ENCODE assay signal across 21 cellular contexts in the genomic region with DNA sequence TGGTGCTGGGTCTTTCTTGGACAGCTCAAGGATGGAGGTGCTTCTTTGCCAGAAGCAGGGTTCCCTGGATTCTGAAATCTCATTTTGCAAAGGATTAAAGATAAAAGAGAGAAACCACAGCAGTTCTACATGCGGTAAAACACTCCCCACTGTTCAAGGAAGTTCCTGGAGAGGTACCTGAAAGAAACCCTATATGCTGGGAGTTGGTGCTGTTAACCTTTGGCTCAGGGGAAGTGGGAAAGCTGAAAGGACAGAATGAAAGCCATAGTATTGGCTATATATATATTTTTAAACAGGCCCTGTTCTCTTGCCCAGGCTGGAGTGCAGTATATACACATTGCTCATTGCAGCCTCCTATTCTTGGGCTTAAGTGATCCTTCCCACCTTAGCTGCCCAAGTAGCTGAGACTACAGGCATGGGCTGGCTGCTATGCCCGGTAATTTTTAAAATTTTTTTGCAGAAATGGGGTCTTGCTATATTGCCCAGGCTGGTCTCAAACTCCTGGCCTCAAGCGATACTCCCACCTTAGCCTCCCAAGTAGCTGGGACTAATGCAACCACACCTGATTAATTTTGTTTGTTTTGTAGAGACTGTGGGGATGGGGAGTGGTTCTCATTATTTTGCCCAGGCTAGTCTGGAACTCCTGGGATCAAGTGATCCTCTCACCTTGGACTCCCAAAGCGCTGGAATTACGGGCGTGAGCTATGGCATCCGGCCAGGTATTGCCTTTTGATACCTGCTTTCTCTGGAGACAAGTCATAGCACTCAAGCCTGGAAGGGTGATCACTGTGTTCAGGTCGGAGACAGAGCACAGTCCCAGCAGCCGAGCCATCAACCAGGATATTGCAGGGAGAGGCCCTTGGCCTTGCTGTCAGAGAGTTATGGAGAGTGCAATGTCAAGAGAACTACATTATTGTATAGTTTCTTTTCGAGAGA. TPM values are rescaled to one million over a fixed set of nuclear protein-coding genes. Genes with fewer than 3 reads are reported as not detected.
A peak's percentile ranks its signal among the peaks of the same experiment; 100 is the strongest.
DNase-seq lines count a peak whose midpoint lies in the region; ATAC-seq and TF ChIP-seq lines count a peak whose summit lies in the region.
"Had no signal": no experiment of that assay in that cellular context is flagged by ENCODE, and none has a peak within 500 bp of the region (broad histone marks: within the 10 kb centered on the region; RNA-seq: fewer than 3 reads in every experiment).

No MANE protein-coding gene starts in this region.

- H3K4me1 ChIP-seq in HUES48 (ENCODE audit: control insufficient read depth, insufficient read depth, low read length), result peaks cover 44% of the 10 kb centered on the region
- H3K4me1 ChIP-seq: upper lobe of left lung had no signal

- POLR2A ChIA-PET in RWPE1 (lab: Yijun Ruan, JAX; ENCODE audit: low non-redundant PET), result no interaction called here

- H3K27me3 ChIP-seq in HUES48 (ENCODE audit: control insufficient read depth, insufficient read depth, low read length), result no peaks in the 10 kb centered on the region
- H3K27me3 ChIP-seq: BE2C, cardiac muscle cell, heart right ventricle, upper lobe of left lung had no signal

- peak; percentile 89 for ATAC-seq in left colon
- ATAC-seq in GM19395 (IDR thresholded peaks at IDR 0.05; ENCODE audit: unreplicated experiment), result no peak
- ATAC-seq: activated CD8-positive, alpha-beta T cell treated with anti-CD3 and anti-CD28 coated beads, Interleukin-2, amount 10 ng/mL, durations not matched to agents 7 days and 5 days; heart right ventricle; Right ventricle myocardium inferior had no signal

- H3K36me3 ChIP-seq in HUES48 (ENCODE audit: control insufficient read depth, insufficient read depth, low read length), result peaks cover 6% of the 10 kb centered on the region; the same call in 1 of the 2 replicates
- H3K36me3 ChIP-seq: cardiac muscle cell had no signal

- peak overlapping the region; percentile 14 for H3K27ac ChIP-seq in HUES48 (ENCODE audit: low read depth, low read length)
- peak overlapping the region; percentile 32 for H3K27ac ChIP-seq in RWPE1
- H3K27ac ChIP-seq: cardiac muscle cell, heart right ventricle, upper lobe of left lung, VCaP had no signal

- H3K9ac ChIP-seq in HUES48 (ENCODE audit: low read depth, low read length), result no peak overlapping the region

- no peaks in the 10 kb centered on the region for H3K9me3 ChIP-seq in HUES48 (ENCODE audit: control insufficient read depth, insufficient read depth, low read length)
- H3K9me3 ChIP-seq: BE2C, heart right ventricle, upper lobe of left lung had no signal

- peak; percentile 27 for DNase-seq in DMS153 treated with DMSO at 0.1 percent for 48 hours (lab: John Stamatoyannopoulos, UW; ENCODE audit: unreplicated experiment)
- no peak for DNase-seq in RWPE1 (ENCODE audit: low spot score)
- peak; percentile 72 to 79 for DNase-seq in left colon
- no peak for DNase-seq in AG08395 (ENCODE audit: low spot score)
- no peak for DNase-seq in globus pallidus (ENCODE audit: low spot score)
- no peak for DNase-seq in hypothalamus (lab: John Stamatoyannopoulos, UW)
- DNase-seq: activated CD8-positive, alpha-beta T cell treated with anti-CD3 and anti-CD28 coated beads, Interleukin-2, amount 10 ng/mL, durations not matched to agents 7 days and 5 days; activated naive CD8-positive, alpha-beta T cell treated with anti-CD3 and anti-CD28 coated beads, Interleukin-2, amount 10 ng/mL, durations not matched to agents 7 days and 5 days; activated T-cell treated with anti-CD3 and anti-CD28 coated beads, Interleukin-2, amount 50 U/mL, for 48 hours; BE2C; DMS 273 treated with DMSO at 0.1 percent for 48 hours; heart right ventricle; mesenchymal stem cell; NCI-H187; stimulated activated naive CD4-positive, alpha-beta T cell treated with Interleukin-2 at 50 U/mL for 16 hours; upper lobe of left lung had no signal

- intact Hi-C loops in left colon (cut with DNase I, micrococcal nuclease), result no loop called here

- CTCF ChIA-PET in RWPE1 (lab: Yijun Ruan, JAX), result interaction anchor here (0.6 kb wide), 1 partner anchor 546 kb away, joined by 5 read pairs; no protein-coding TSS in a partner anchor

- TF ChIP-seq CTCF in RWPE1 (conservative IDR thresholded peaks at IDR 0.05; ENCODE audit: low read depth), result no peak

- H3K4me3 ChIP-seq in HUES48 (ENCODE audit: low read depth, low read length), result no peak overlapping the region
- H3K4me3 ChIP-seq: cardiac muscle cell, heart right ventricle, upper lobe of left lung had no signal

RNA-seq across cellular contexts. Expression of gene MSI2, which starts 55.2 kb away (rescaled TPM):
- 10 to 100 TPM; 65.5 to 81.0 TPM for total RNA-seq in left colon

Comparison
In these comparisons a context has a peak if more than half of its experiments do, and no peak if none do; other contexts are left out.
1. DNase-seq: peak in DMS153 treated with DMSO at 0.1 percent for 48 hours (single experiment) and left colon (2 of 2); none in RWPE1 (single experiment), AG08395 (single experiment), globus pallidus (single experiment) and hypothalamus (0 of 51).